In the genomic region with DNA sequence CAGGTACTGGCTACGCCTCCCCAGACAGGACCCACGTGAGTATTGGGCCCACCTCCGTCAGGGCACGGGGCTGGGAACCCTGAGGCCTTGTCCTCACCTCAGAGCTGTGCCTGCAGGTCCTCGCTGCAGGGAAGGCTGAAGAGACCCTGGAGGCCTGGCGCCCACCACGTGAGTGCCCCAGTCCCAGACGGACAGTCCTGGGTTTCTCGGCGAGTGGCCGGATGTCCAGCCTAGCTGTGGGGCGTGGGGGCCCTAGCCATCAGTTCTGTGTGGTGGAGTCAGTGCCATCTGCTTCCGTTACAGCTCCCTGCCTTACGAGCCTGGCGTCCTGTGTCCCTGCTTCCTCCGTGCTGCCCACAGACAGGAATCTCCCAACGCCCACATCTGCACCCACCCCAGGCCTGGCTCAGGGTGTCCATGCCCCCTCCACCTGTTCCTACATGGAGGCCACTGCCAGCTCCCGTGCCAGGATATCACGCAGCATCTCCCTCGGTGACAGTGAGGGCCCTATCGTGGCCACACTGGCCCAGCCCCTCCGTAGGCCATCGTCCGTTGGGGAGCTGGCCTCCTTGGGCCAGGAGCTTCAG, we compare ENCODE assay signal across 1 cellular context.
TF ChIP-seq lines count a peak whose summit lies in the region.

No MANE protein-coding gene starts in this region.

TF ChIP-seq in HepG2, 621 proteins besides CTCF, POLR2A, EP300 and RAD21:
- peak; percentile 56 for TF ChIP-seq AGO2 (optimal IDR thresholded peaks at IDR 0.05; ENCODE audit: low read depth, low read length)
- no peak for TF ChIP-seq ZSCAN25 (CRISPR knock-in tag; IDR thresholded peaks at IDR 0.05)
TF ChIP-seq in HepG2: peak in this region for 1.
